In the genomic region with DNA sequence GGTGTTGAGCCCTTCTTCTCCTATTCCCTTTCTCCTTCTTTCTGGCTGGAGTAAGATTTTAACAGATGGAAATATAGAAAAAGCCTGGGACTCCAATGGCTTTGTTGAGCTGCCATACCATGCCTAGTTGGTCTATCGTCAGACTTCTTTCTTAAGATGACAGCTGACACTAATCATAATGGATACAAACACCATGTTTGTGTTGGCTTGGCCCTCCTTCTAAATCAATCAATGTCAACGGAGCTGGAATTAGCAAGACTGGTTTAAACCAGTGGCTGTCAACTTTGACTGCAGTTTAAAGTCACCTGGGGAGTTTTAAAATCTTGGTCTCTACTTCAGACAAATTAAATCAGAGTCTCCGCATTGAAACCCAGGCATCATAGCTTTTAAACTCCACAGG, we compare ENCODE assay signal across 27 cellular contexts.
"Had no signal": no experiment of that assay in that cellular context is flagged by ENCODE, and none has a peak within 500 bp of the region (broad histone marks: within the 10 kb centered on the region; RNA-seq: fewer than 3 reads in every experiment).

No MANE protein-coding gene starts in this region.

- H3K9me3 ChIP-seq: gastrocnemius medialis, lower lobe of right lung, neutrophil, suprapubic skin, thyroid gland, vagina had no signal

- H3K4me1 Mint-ChIP-seq: naive thymus-derived CD8-positive, alpha-beta T cell; stimulated activated naive CD8-positive, alpha-beta T cell treated with anti-CD3 and anti-CD28 coated beads, Interleukin-15, amount 100 ng/mL, for 72 hours had no signal

- H3K9ac ChIP-seq: parathyroid adenoma had no signal

- H3K27me3 Mint-ChIP-seq: naive thymus-derived CD8-positive, alpha-beta T cell; progenitor cell of endocrine pancreas; stimulated activated naive CD8-positive, alpha-beta T cell treated with anti-CD3 and anti-CD28 coated beads, Interleukin-15, amount 100 ng/mL, for 72 hours had no signal

- H3K27me3 ChIP-seq: gastrocnemius medialis, neutrophil, suprapubic skin, thyroid gland, vagina had no signal

- H3K4me3 ChIP-seq: gastrocnemius medialis, lower lobe of right lung, smooth muscle cell, suprapubic skin, thyroid gland, vagina had no signal

- H3K79me2 ChIP-seq: parathyroid adenoma had no signal

- ATAC-seq: esophagus mucosa; gastrocnemius medialis; left ventricle myocardium superior; lower lobe of right lung; naive thymus-derived CD8-positive, alpha-beta T cell; sciatic nerve; stimulated activated naive CD8-positive, alpha-beta T cell treated with anti-CD3 and anti-CD28 coated beads, Interleukin-15, amount 100 ng/mL, for 72 hours had no signal

- H3K36me3 Mint-ChIP-seq: naive thymus-derived CD8-positive, alpha-beta T cell had no signal

- H2AFZ ChIP-seq: parathyroid adenoma had no signal

- H3K4me2 ChIP-seq: smooth muscle cell had no signal

- H3K4me3 Mint-ChIP-seq: naive thymus-derived CD8-positive, alpha-beta T cell; nephron progenitor cell; stimulated activated naive CD8-positive, alpha-beta T cell treated with anti-CD3 and anti-CD28 coated beads, Interleukin-15, amount 100 ng/mL, for 72 hours had no signal

- H3K27ac Mint-ChIP-seq: naive thymus-derived CD8-positive, alpha-beta T cell; nephron progenitor cell; progenitor cell of endocrine pancreas; stimulated activated naive CD8-positive, alpha-beta T cell treated with anti-CD3 and anti-CD28 coated beads, Interleukin-15, amount 100 ng/mL, for 72 hours had no signal

- FAIRE-seq: keratinocyte had no signal

- H3K36me3 ChIP-seq: gastrocnemius medialis, lower lobe of right lung, neutrophil, suprapubic skin, thyroid gland, vagina had no signal

- DNase-seq: cortex of kidney; effector CD4-positive, alpha-beta T cell; foreskin fibroblast; gastrocnemius medialis; head of caudate nucleus; left ventricle myocardium superior; lower lobe of right lung; naive thymus-derived CD8-positive, alpha-beta T cell; stimulated activated CD4-positive, alpha-beta T cell treated with anti-CD3 and anti-CD28 coated beads, Interleukin-12 subunit alpha, Interleukin-12 subunit beta, amount 100 ng/mL, for 4 hours; stimulated activated CD4-positive, alpha-beta T cell treated with anti-CD3 and anti-CD28 coated beads, Interleukin-1b, Interleukin-23, amount 100 ng/mL, for 48 hours; stimulated activated CD4-positive, alpha-beta T cell treated with anti-CD3 and anti-CD28 coated beads, Interleukin-4, amount 100 ng/mL, for 1 hour; stimulated activated CD8-positive, alpha-beta memory T cell treated with anti-CD3 and anti-CD28 coated beads, Interleukin-4, amount 100 ng/mL, for 48 hours; stimulated activated naive CD4-positive, alpha-beta T cell; stimulated activated naive CD8-positive, alpha-beta T cell treated with anti-CD3 and anti-CD28 coated beads, Interleukin-15, amount 100 ng/mL, for 72 hours; thyroid gland; trophoblast cell had no signal

- H3K27ac ChIP-seq: epithelial cell of prostate, gastrocnemius medialis, lower lobe of right lung, neutrophil, parathyroid adenoma, suprapubic skin, thyroid gland, vagina had no signal

- H3K4me1 ChIP-seq: gastrocnemius medialis, lower lobe of right lung, parathyroid adenoma, suprapubic skin, thyroid gland, vagina had no signal
